8 cellular contexts compared by ENCODE assay signal in the genomic region with DNA sequence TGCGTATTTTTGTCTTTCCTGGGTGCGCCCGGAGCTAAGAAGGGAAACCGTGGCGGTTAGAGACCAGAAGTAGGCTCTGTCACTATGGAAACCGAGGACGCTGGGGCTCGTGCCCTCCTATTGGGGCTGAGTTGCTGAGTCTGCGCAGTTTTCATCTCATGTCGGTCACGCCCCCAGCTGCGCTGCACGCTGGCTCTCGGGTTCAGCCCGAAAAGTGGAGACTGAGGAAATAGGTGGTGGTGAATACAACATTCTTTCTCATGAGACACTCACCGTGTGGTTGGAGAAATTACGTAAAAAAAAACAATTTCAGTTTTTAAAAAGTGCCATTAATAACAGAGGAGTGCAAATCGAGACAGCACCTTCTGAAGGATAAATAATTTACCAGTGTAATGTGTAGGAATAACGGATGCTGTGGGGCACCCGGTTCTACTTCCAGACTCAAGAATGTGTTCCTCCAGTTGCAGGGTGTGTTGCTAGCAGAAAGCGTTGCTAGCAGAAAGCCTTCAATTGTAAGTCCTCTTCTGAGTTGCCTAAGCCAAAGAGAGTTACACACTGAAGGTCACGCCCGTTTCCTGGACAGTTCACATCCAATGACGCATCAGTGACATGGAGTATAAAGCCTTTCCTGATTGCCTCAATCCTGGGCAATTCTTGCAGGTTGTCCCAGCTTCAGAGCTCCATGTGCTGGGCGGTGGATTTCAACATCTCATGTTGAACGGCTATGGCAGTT. TPM values are rescaled to one million over a fixed set of nuclear protein-coding genes. Genes with fewer than 3 reads are reported as not detected.
DNase-seq lines count a peak whose midpoint lies in the region; ATAC-seq and TF ChIP-seq lines count a peak whose summit lies in the region.

No MANE protein-coding gene starts in this region.

- intact Hi-C loops in A673 (cut with micrococcal nuclease; ENCODE audit: unreplicated experiment) (no loop called here), spleen (cut with DNase I; ENCODE audit: low total_unique reads) (no loop called here)

- H3K36me3 Mint-ChIP-seq in WTC11: no peaks in the 10 kb centered on the region

- H3K36me3 ChIP-seq in A673 (ENCODE audit: insufficient read depth, low read length, poor library complexity, severe bottlenecking) (no peaks in the 10 kb centered on the region), spleen (no peaks in the 10 kb centered on the region)

- H3K9me3 ChIP-seq in A673 (ENCODE audit: low read depth, low read length, poor library complexity, severe bottlenecking) (no peaks in the 10 kb centered on the region), spleen (peaks cover 0 to 11% (median 4%) of the 10 kb centered on the region in 8 donors)

- no peaks in the 10 kb centered on the region for H3K4me1 ChIP-seq in A673 (ENCODE audit: insufficient read depth, low read length, poor library complexity, severe bottlenecking)
- peaks cover 3 to 40% (median 21%) of the 10 kb centered on the region in 6 donors for H3K4me1 ChIP-seq in spleen

- H3K27me3 Mint-ChIP-seq in WTC11 (ENCODE audit: low read depth): peaks cover 73% of the 10 kb centered on the region

- BruUV-seq in A673 (replicated peaks; lab: Mats Ljungman, UMichigan): no TSS peak

- CTCF ChIA-PET in A673 (lab: Charles Lee) (interaction anchor here (1.1 kb wide), 1 partner anchor 121 kb away, joined by 4 read pairs; no protein-coding TSS in a partner anchor), WTC11 (lab: Charles Lee) (interaction anchor here (1.1 to 1.5 kb wide), 5 partner anchors 10 to 121 kb away, joined by 3 to 7 read pairs (median 5); no protein-coding TSS in a partner anchor)

- H3K4me3 ChIP-seq in A673 (ENCODE audit: low read depth, low read length, poor library complexity, severe bottlenecking): peak overlapping the region; percentile 38
- peak overlapping the region; percentile 53 to 59 for H3K4me3 ChIP-seq in cardiac fibroblast (replicated peaks in 1 of 2; ENCODE audit: low read depth in 2 of 2, low read length in 2 of 2)
- H3K4me3 ChIP-seq in spleen: peak overlapping the region; percentile 30 to 70 (median 44)

- H3K27ac Mint-ChIP-seq in WTC11: no peak overlapping the region

- peaks cover 15% of the 10 kb centered on the region for H3K27me3 ChIP-seq in A673 (replicated peaks; ENCODE audit: insufficient read depth, low read depth, low read length, poor library complexity)
- H3K27me3 ChIP-seq in spleen (replicated peaks in 1 of 7): peaks cover 0 to 11% (median 0%) of the 10 kb centered on the region in 7 donors

- H3K4me3 Mint-ChIP-seq in WTC11: peak overlapping the region; percentile 80

- no peak overlapping the region for H3K27ac ChIP-seq in A673 (ENCODE audit: low read depth, low read length, poor library complexity, severe bottlenecking)
- H3K27ac ChIP-seq in spleen: peak overlapping the region in 5 of 8 donors; percentile 35 to 76 (median 73)

- H3K9me3 Mint-ChIP-seq in WTC11: peaks cover 5% of the 10 kb centered on the region

- no peak for TF ChIP-seq POLR2A in spleen (IDR thresholded peaks at IDR 0.05)

- no peak for TF ChIP-seq CTCF in A673 (conservative IDR thresholded peaks at IDR 0.05; ENCODE audit: low read depth, low read length)
- no peak for TF ChIP-seq CTCF in WTC11 (IDR thresholded peaks at IDR 0.05)
- TF ChIP-seq CTCF in cardiac fibroblast (IDR thresholded peaks at IDR 0.05; ENCODE audit: low read depth, low read length): no peak
- TF ChIP-seq CTCF in spleen (IDR thresholded peaks at IDR 0.05 in 8 of 11, conservative IDR thresholded peaks at IDR 0.05 in 3 of 11): no peak

- WGBS in spleen, 5 donors: 2 to 8% (median 3%) methylated on average over 26 of the region's 26 CpGs

- H3K4me1 Mint-ChIP-seq in WTC11: peaks cover 3% of the 10 kb centered on the region; the same call in 1 of the 2 replicates

- DNase-seq in A673 (ENCODE audit: low spot score): peak; percentile 92
- peak; percentile 78 for DNase-seq in NCI-H2196 treated with DMSO at 0.1 percent for 48 hours (lab: John Stamatoyannopoulos, UW; ENCODE audit: unreplicated experiment)
- DNase-seq in WTC11 (ENCODE audit: low spot score): peak; percentile 92
- DNase-seq in cardiac fibroblast (ENCODE audit: low read depth in 2 of 2): peak; percentile 92 to 99
- DNase-seq in iris pigment epithelial cell (ENCODE audit: low read depth): peak; percentile 95
- peak; percentile 96 for DNase-seq in spleen

- POLR2A ChIA-PET in A673 (lab: Charles Lee; ENCODE audit: low non-redundant PET) (no interaction called here), WTC11 (lab: Charles Lee) (no interaction called here)

- peak; percentile 82 for ATAC-seq in GM18870 (IDR thresholded peaks at IDR 0.05; ENCODE audit: unreplicated experiment)
- peak; percentile 91 for ATAC-seq in HG03159 (IDR thresholded peaks at IDR 0.05; ENCODE audit: unreplicated experiment)
- ATAC-seq in WTC11: peak; percentile 99

TF ChIP-seq in WTC11, 78 proteins besides CTCF, POLR2A, EP300 and RAD21:
- TF ChIP-seq, protein P1, sequence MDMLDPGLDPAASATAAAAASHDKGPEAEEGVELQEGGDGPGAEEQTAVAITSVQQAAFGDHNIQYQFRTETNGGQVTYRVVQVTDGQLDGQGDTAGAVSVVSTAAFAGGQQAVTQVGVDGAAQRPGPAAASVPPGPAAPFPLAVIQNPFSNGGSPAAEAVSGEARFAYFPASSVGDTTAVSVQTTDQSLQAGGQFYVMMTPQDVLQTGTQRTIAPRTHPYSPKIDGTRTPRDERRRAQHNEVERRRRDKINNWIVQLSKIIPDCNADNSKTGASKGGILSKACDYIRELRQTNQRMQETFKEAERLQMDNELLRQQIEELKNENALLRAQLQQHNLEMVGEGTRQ (CRISPR knock-in tag; IDR thresholded peaks at IDR 0.05): peak; percentile 46
- 0 out of 2 replicates have a peak, but pooled peaks have one; percentile 20 for TF ChIP-seq MAX (CRISPR knock-in tag; IDR thresholded peaks at IDR 0.05)
- TF ChIP-seq GABPB1 (CRISPR knock-in tag; IDR thresholded peaks at IDR 0.05): peak; percentile 97
- TF ChIP-seq CREM (CRISPR knock-in tag; IDR thresholded peaks at IDR 0.05): no peak
- TF ChIP-seq, protein P2, sequence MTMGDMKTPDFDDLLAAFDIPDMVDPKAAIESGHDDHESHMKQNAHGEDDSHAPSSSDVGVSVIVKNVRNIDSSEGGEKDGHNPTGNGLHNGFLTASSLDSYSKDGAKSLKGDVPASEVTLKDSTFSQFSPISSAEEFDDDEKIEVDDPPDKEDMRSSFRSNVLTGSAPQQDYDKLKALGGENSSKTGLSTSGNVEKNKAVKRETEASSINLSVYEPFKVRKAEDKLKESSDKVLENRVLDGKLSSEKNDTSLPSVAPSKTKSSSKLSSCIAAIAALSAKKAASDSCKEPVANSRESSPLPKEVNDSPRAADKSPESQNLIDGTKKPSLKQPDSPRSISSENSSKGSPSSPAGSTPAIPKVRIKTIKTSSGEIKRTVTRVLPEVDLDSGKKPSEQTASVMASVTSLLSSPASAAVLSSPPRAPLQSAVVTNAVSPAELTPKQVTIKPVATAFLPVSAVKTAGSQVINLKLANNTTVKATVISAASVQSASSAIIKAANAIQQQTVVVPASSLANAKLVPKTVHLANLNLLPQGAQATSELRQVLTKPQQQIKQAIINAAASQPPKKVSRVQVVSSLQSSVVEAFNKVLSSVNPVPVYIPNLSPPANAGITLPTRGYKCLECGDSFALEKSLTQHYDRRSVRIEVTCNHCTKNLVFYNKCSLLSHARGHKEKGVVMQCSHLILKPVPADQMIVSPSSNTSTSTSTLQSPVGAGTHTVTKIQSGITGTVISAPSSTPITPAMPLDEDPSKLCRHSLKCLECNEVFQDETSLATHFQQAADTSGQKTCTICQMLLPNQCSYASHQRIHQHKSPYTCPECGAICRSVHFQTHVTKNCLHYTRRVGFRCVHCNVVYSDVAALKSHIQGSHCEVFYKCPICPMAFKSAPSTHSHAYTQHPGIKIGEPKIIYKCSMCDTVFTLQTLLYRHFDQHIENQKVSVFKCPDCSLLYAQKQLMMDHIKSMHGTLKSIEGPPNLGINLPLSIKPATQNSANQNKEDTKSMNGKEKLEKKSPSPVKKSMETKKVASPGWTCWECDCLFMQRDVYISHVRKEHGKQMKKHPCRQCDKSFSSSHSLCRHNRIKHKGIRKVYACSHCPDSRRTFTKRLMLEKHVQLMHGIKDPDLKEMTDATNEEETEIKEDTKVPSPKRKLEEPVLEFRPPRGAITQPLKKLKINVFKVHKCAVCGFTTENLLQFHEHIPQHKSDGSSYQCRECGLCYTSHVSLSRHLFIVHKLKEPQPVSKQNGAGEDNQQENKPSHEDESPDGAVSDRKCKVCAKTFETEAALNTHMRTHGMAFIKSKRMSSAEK (CRISPR knock-in tag; IDR thresholded peaks at IDR 0.05; ENCODE audit: borderline replicate concordance): no peak

RNA-seq across cellular contexts. Expression of gene CXXC1, which starts 20.4 kb away (rescaled TPM):
- total RNA-seq in A673 (2021): 89.5 and 94.5 TPM in 2 replicates
- 88.7 to 94.5 TPM (median 94.0 TPM) in 3 replicates for total RNA-seq in WTC11 (2021)
- 100 to 1,000 TPM in 4 of 7 donors, 10 to 100 TPM in 3; 92.9 to 129 (median 102) TPM for total RNA-seq in spleen
- polyA plus RNA-seq in spleen: 100 to 1,000 TPM in 2 of 3 donors, 10 to 100 TPM in 1; 53.6 to 108 (median 102) TPM

RNA-seq across cellular contexts. Expression of gene MBD1, which starts 26.6 kb away (rescaled TPM):
- total RNA-seq in A673 (2021) (65.2 and 70.8 TPM in 2 replicates), WTC11 (2021) (47.6 to 53.4 TPM (median 48.4 TPM) in 3 replicates), spleen (100 to 1,000 TPM in 1 of 7 donors, 10 to 100 TPM in 6; 83.0 to 137 (median 89.1) TPM)
- 10 to 100 TPM; 22.2 to 41.5 (median 25.7) TPM for polyA plus RNA-seq in spleen

RNA-seq across cellular contexts. Expression of gene CFAP53, which starts 41.6 kb away (rescaled TPM):
- total RNA-seq in A673 (2021) (0.22 and 0.26 TPM in 2 replicates), WTC11 (2021) (0.26 to 0.27 TPM (median 0.27 TPM) in 3 replicates), spleen (under 1 TPM in 5 of 7 donors, not detected in 2; 0.25 to 0.85 (median 0.44) TPM)
- under 1 TPM; 0.13 to 0.56 (median 0.48) TPM for polyA plus RNA-seq in spleen
